ENCODE assay signal across 1 cellular context in genomic region chr6:128474481-128474880, GRCh38.
TF ChIP-seq lines count a peak whose summit lies in the region.

No MANE protein-coding gene starts in this region.

TF ChIP-seq in WTC11, 78 proteins besides CTCF, POLR2A, EP300 and RAD21 (continued from another document):
- TF ChIP-seq PRDM15 (CRISPR knock-in tag; IDR thresholded peaks at IDR 0.05) (no peak), ATF2 (CRISPR knock-in tag; IDR thresholded peaks at IDR 0.05; ENCODE audit: borderline replicate concordance, low read depth) (no peak), SMAD4 (CRISPR knock-in tag; IDR thresholded peaks at IDR 0.05) (no peak), AFF4 (CRISPR knock-in tag; IDR thresholded peaks at IDR 0.05; ENCODE audit: borderline replicate concordance) (no peak), E2F4 (CRISPR knock-in tag; IDR thresholded peaks at IDR 0.05; ENCODE audit: borderline replicate concordance, low read depth) (no peak)
